Comparison of ENCODE assay signal across 8 cellular contexts in genomic region chr6:166341915-166342292, GRCh38. TPM values are rescaled to one million over a fixed set of nuclear protein-coding genes. Genes with fewer than 3 reads are reported as not detected.
DNase-seq lines count a peak whose midpoint lies in the region; ATAC-seq and TF ChIP-seq lines count a peak whose summit lies in the region.

No MANE protein-coding gene starts in this region.

- TF ChIP-seq POLR2A in lower leg skin (IDR thresholded peaks at IDR 0.05) (no peak), transverse colon (IDR thresholded peaks at IDR 0.05) (no peak)

- peak overlapping the region; percentile 99 for H3K9ac ChIP-seq in Loucy (ENCODE audit: low read depth, low read length, poor library complexity, severe bottlenecking)

- H3K4me2 ChIP-seq in Loucy (ENCODE audit: low read depth, low read length, poor library complexity, severe bottlenecking), result peak overlapping the region; percentile 84

- WGBS in lower leg skin, 2 donors, result 0% methylated on average over 12 of the region's 12 CpGs
- WGBS in transverse colon (ENCODE audit: low coverage in 1 of 2), 2 donors, result 0 to 1% methylated on average over 1 to 12 of the region's 12 CpGs

- peak; percentile 38 to 39 for ATAC-seq in CD4-positive, CD25-positive, alpha-beta regulatory T cell (ENCODE audit: low read depth in 2 of 2)
- ATAC-seq in HG03108 (IDR thresholded peaks at IDR 0.05; ENCODE audit: unreplicated experiment) (no peak), GM21367 (IDR thresholded peaks at IDR 0.05; ENCODE audit: unreplicated experiment) (no peak)

- H4K20me1 ChIP-seq in Loucy (ENCODE audit: insufficient read depth, low read length, poor library complexity, severe bottlenecking), result peaks cover 46% of the 10 kb centered on the region

- no peaks in the 10 kb centered on the region for H3F3A ChIP-seq in Loucy (ENCODE audit: low read depth)

- no peaks in the 10 kb centered on the region for H3K9me2 ChIP-seq in Loucy (replicated peaks; ENCODE audit: low read depth, low read length)

- peak overlapping the region; percentile 94 for H3K4me3 ChIP-seq in CD4-positive, CD25-positive, alpha-beta regulatory T cell (ENCODE audit: low read depth, low read length)
- H3K4me3 ChIP-seq in Loucy (ENCODE audit: low read length, poor library complexity, severe bottlenecking) (peak overlapping the region; percentile 98), lower leg skin (ENCODE audit: low read depth, poor library complexity, severe bottlenecking) (peak overlapping the region; percentile 97), transverse colon (peak overlapping the region; percentile 73 to 96 (median 94))

- peaks cover 59% of the 10 kb centered on the region for H3K79me2 ChIP-seq in Loucy (ENCODE audit: insufficient read depth, low read length)

- intact Hi-C loops in MCF 10A (cut with micrococcal nuclease) (loop anchor here (1.0 kb wide), 1 partner anchor 39 kb away; no protein-coding TSS in a partner anchor), lower leg skin (cut with DNase I; ENCODE audit: low total_unique reads) (no loop called here), transverse colon (cut with DNase I; ENCODE audit: low total_unique reads) (no loop called here)

- peaks cover 10% of the 10 kb centered on the region for H3K36me3 Mint-ChIP-seq in CD4-positive, CD25-positive, alpha-beta regulatory T cell
- no peaks in the 10 kb centered on the region for H3K36me3 Mint-ChIP-seq in MCF 10A (ENCODE audit: insufficient read depth, unreplicated experiment)

- BruUV-seq in MCF 10A (replicated peaks; lab: Mats Ljungman, UMichigan), result TSS peak; percentile 74

- H3K27me3 ChIP-seq in CD4-positive, CD25-positive, alpha-beta regulatory T cell (ENCODE audit: control insufficient read depth, insufficient read depth, low read length), result no peaks in the 10 kb centered on the region
- H3K27me3 ChIP-seq in Loucy (ENCODE audit: insufficient read depth, low read length, poor library complexity, severe bottlenecking) (no peaks in the 10 kb centered on the region), transverse colon (no peaks in the 10 kb centered on the region)

- peak overlapping the region; percentile 62 to 94 (median 84) for H3K27ac Mint-ChIP-seq in CD4-positive, CD25-positive, alpha-beta regulatory T cell
- H3K27ac Mint-ChIP-seq in MCF 10A (ENCODE audit: low read depth, unreplicated experiment), result peak overlapping the region; percentile 89

- H3K9me3 ChIP-seq in CD4-positive, CD25-positive, alpha-beta regulatory T cell (ENCODE audit: control insufficient read depth in 2 of 2, low read length in 2 of 2), result no peaks in the 10 kb centered on the region
- H3K9me3 ChIP-seq in Loucy (ENCODE audit: insufficient read depth, low read depth, low read length), result no peaks in the 10 kb centered on the region
- no peaks in the 10 kb centered on the region for H3K9me3 ChIP-seq in transverse colon

- no peak for TF ChIP-seq EP300 in transverse colon (IDR thresholded peaks at IDR 0.05; ENCODE audit: low read depth)

- peaks cover 12 to 16% (median 14%) of the 10 kb centered on the region in 4 donors for H3K4me1 Mint-ChIP-seq in CD4-positive, CD25-positive, alpha-beta regulatory T cell
- peaks cover 6% of the 10 kb centered on the region for H3K4me1 Mint-ChIP-seq in MCF 10A (ENCODE audit: insufficient read depth, unreplicated experiment)

- H3K36me3 ChIP-seq in CD4-positive, CD25-positive, alpha-beta regulatory T cell (ENCODE audit: control insufficient read depth, insufficient read depth, low read length), result peaks cover 13% of the 10 kb centered on the region
- H3K36me3 ChIP-seq in Loucy (ENCODE audit: insufficient read depth, low read length) (no peaks in the 10 kb centered on the region), transverse colon (no peaks in the 10 kb centered on the region)

- TF ChIP-seq CTCF in Loucy (conservative IDR thresholded peaks at IDR 0.05; ENCODE audit: low read length) (no peak), MCF 10A (IDR thresholded peaks at IDR 0.05; ENCODE audit: unreplicated experiment) (no peak), lower leg skin (IDR thresholded peaks at IDR 0.05) (no peak), transverse colon (IDR thresholded peaks at IDR 0.05) (no peak)

- H3K4me3 Mint-ChIP-seq in CD4-positive, CD25-positive, alpha-beta regulatory T cell, result peak overlapping the region; percentile 91 to 97 (median 94)
- H3K4me3 Mint-ChIP-seq in MCF 10A (ENCODE audit: unreplicated experiment), result peak overlapping the region; percentile 87

- no peak for DNase-seq in CD4-positive, CD25-positive, alpha-beta regulatory T cell
- peak; percentile 16 for DNase-seq in MCF 10A (ENCODE audit: unreplicated experiment)
- DNase-seq in lower leg skin (ENCODE audit: low spot score in 2 of 2), result no peak
- DNase-seq in transverse colon, result no peak
- DNase-seq in NCI-H345 treated with DMSO at 0.1 percent for 48 hours (lab: John Stamatoyannopoulos, UW; ENCODE audit: unreplicated experiment), result no peak

- H3K27me3 Mint-ChIP-seq in CD4-positive, CD25-positive, alpha-beta regulatory T cell, result no peaks in the 10 kb centered on the region
- H3K27me3 Mint-ChIP-seq in MCF 10A (ENCODE audit: insufficient read depth, unreplicated experiment), result no peaks in the 10 kb centered on the region

- H3K27ac ChIP-seq in CD4-positive, CD25-positive, alpha-beta regulatory T cell (ENCODE audit: insufficient read depth, low read length, poor library complexity, severe bottlenecking), result peak overlapping the region; percentile 79
- peak overlapping the region; percentile 83 to 95 (median 91) for H3K27ac ChIP-seq in transverse colon

- CTCF ChIA-PET in MCF 10A (lab: Yijun Ruan, JAX), result interaction anchor here (0.6 to 1.4 kb wide), 4 partner anchors 13 to 178 kb away, joined by 3 to 5 read pairs (median 4); no protein-coding TSS in a partner anchor

- in situ Hi-C loops in transverse colon (cut with MboI; ENCODE audit: low pct_ligation_motif_present in 1 of 4, low pct_unique_long_range_greater_than_20kb in 1 of 4, low sequenced_read_pairs in 3 of 4), result no loop called here

- POLR2A ChIA-PET in MCF 10A (lab: Yijun Ruan, JAX), result interaction anchor here (0.6 to 4.5 kb wide), 9 partner anchors 15 to 551 kb away, joined by 3 to 37 read pairs (median 5); no protein-coding TSS in a partner anchor

- no peaks in the 10 kb centered on the region for H3K9me3 Mint-ChIP-seq in CD4-positive, CD25-positive, alpha-beta regulatory T cell
- H3K9me3 Mint-ChIP-seq in MCF 10A (ENCODE audit: unreplicated experiment), result no peaks in the 10 kb centered on the region

- peaks cover 59% of the 10 kb centered on the region for H3K4me1 ChIP-seq in CD4-positive, CD25-positive, alpha-beta regulatory T cell (ENCODE audit: control insufficient read depth, insufficient read depth, low read length, poor library complexity, severe bottlenecking)
- H3K4me1 ChIP-seq in Loucy (ENCODE audit: insufficient read depth, low read length, poor library complexity, severe bottlenecking) (peaks cover 53% of the 10 kb centered on the region), transverse colon (peaks cover 19 to 34% (median 22%) of the 10 kb centered on the region in 4 donors)

- no peak overlapping the region for H2AFZ ChIP-seq in Loucy (ENCODE audit: low read length)

RNA-seq across cellular contexts. Expression of gene SFT2D1, which starts 0.4 kb away (rescaled TPM):
- total RNA-seq in CD4-positive, CD25-positive, alpha-beta regulatory T cell, result 23.7 TPM
- 100 to 1,000 TPM in 3 of 4 donors, 10 to 100 TPM in 1; 75.8 to 109 (median 106) TPM for polyA plus RNA-seq in CD4-positive, CD25-positive, alpha-beta regulatory T cell
- 39.5 and 43.3 TPM in 2 replicates for total RNA-seq in MCF 10A (2022)
- total RNA-seq in lower leg skin, result 10 to 100 TPM; 23.6 to 42.9 (median 31.9) TPM
- total RNA-seq in transverse colon, result 10 to 100 TPM in 3 of 4 donors, 1 to 10 TPM in 1; 7.6 to 55.6 (median 39.7) TPM

RNA-seq across cellular contexts. Expression of gene PRR18, which starts 33.7 kb away (rescaled TPM):
- total RNA-seq in CD4-positive, CD25-positive, alpha-beta regulatory T cell, result not detected
- not detected for polyA plus RNA-seq in CD4-positive, CD25-positive, alpha-beta regulatory T cell
- 0.12 TPM in 1 of 2 replicates, not detected in the other for total RNA-seq in MCF 10A (2022)
- total RNA-seq in lower leg skin, result not detected
- total RNA-seq in transverse colon, result not detected

RNA-seq across cellular contexts. Expression of gene MPC1, which starts 40.8 kb away (rescaled TPM):
- 25.7 TPM for total RNA-seq in CD4-positive, CD25-positive, alpha-beta regulatory T cell
- 10 to 100 TPM; 70.2 to 92.1 (median 79.2) TPM for polyA plus RNA-seq in CD4-positive, CD25-positive, alpha-beta regulatory T cell
- total RNA-seq in MCF 10A (2022), result 31.8 and 33.1 TPM in 2 replicates
- total RNA-seq in lower leg skin, result 10 to 100 TPM; 35.4 to 63.6 (median 48.7) TPM
- total RNA-seq in transverse colon, result 100 to 1,000 TPM in 3 of 4 donors, 10 to 100 TPM in 1; 90.8 to 131 (median 129) TPM

Comparison
In these comparisons a context has a peak if more than half of its experiments do, and no peak if none do; other contexts are left out.
1. ATAC-seq: peak in CD4-positive, CD25-positive, alpha-beta regulatory T cell (2 of 2); none in HG03108 (single experiment) and GM21367 (single experiment).
2. Peak in every context shown above with its lines, with median percentiles within 50 percentile points of each other: H3K4me3 ChIP-seq.